In genomic region chr14:26204954-26205479, GRCh38 we compare ENCODE assay signal across 11 cellular contexts.
DNase-seq lines count a peak whose midpoint lies in the region; ATAC-seq, FAIRE-seq and TF ChIP-seq lines count a peak whose summit lies in the region.
"Had no signal": no experiment of that assay in that cellular context is flagged by ENCODE, and none has a peak within 500 bp of the region (broad histone marks: within the 10 kb centered on the region; RNA-seq: fewer than 3 reads in every experiment).

No MANE protein-coding gene starts in this region.

- H3K4me2 ChIP-seq in neural progenitor cell = peak overlapping the region; percentile 79

- no peak for ATAC-seq in GM21786 (IDR thresholded peaks at IDR 0.05; ENCODE audit: unreplicated experiment)
- ATAC-seq: activated CD8-positive, alpha-beta T cell treated with anti-CD3 and anti-CD28 coated beads for 36 hours had no signal

- H3K4me3 ChIP-seq in cardiac muscle cell = peak overlapping the region; percentile 32
- peak overlapping the region; percentile 53 for H3K4me3 ChIP-seq in neural progenitor cell

- peaks cover 3% of the 10 kb centered on the region for H3K36me3 Mint-ChIP-seq in neural progenitor cell
- H3K36me3 Mint-ChIP-seq: CD4-positive, CD25-positive, alpha-beta regulatory T cell had no signal

- H3K4me1 Mint-ChIP-seq in neural progenitor cell = peaks cover 25% of the 10 kb centered on the region
- H3K4me1 Mint-ChIP-seq: CD4-positive, CD25-positive, alpha-beta regulatory T cell; naive B cell had no signal

- H2AFZ ChIP-seq in neural progenitor cell (replicated peaks) = peak overlapping the region; percentile 92

- H3K9me3 ChIP-seq in cardiac muscle cell (ENCODE audit: low read depth) (no peaks in the 10 kb centered on the region), neural progenitor cell (ENCODE audit: low read depth) (no peaks in the 10 kb centered on the region)

- H3K27ac ChIP-seq in cardiac muscle cell = no peak overlapping the region
- H3K27ac ChIP-seq in neural progenitor cell = no peak overlapping the region

- peaks cover 11% of the 10 kb centered on the region for H3F3A ChIP-seq in neural progenitor cell (ENCODE audit: low read depth)

- no peak overlapping the region for H3K9ac ChIP-seq in neural progenitor cell

- H3K27me3 ChIP-seq in cardiac muscle cell (peaks cover 28% of the 10 kb centered on the region), neural progenitor cell (peaks cover 21% of the 10 kb centered on the region)

- H3K4me1 ChIP-seq in cardiac muscle cell (ENCODE audit: low read depth) = no peaks in the 10 kb centered on the region
- H3K4me1 ChIP-seq in neural progenitor cell = peaks cover 6% of the 10 kb centered on the region

- peak overlapping the region; percentile 93 for H3K27ac Mint-ChIP-seq in neural progenitor cell
- H3K27ac Mint-ChIP-seq: activated CD8-positive, alpha-beta T cell treated with anti-CD3 and anti-CD28 coated beads for 36 hours; CD4-positive, CD25-positive, alpha-beta regulatory T cell; naive B cell had no signal

- no peaks in the 10 kb centered on the region for H3K79me2 ChIP-seq in neural progenitor cell (ENCODE audit: low read depth)

- no peak for FAIRE-seq in D721Med (lab: Jason Lieb, UNC)
- no peak for FAIRE-seq in urothelium cell line (lab: Jason Lieb, UNC)

- H3K4me3 Mint-ChIP-seq in neural progenitor cell = peak overlapping the region; percentile 85
- H3K4me3 Mint-ChIP-seq: activated CD8-positive, alpha-beta T cell treated with anti-CD3 and anti-CD28 coated beads for 36 hours; CD4-positive, CD25-positive, alpha-beta regulatory T cell had no signal

- H3K9me3 Mint-ChIP-seq in neural progenitor cell = peaks cover 7% of the 10 kb centered on the region

- DNase-seq in D721Med (ENCODE audit: insufficient read length, low spot score) (peak; percentile 31), UCSD-AML1 (lab: John Stamatoyannopoulos, UW; ENCODE audit: unreplicated experiment) (peak; percentile 4), cardiac muscle cell (ENCODE audit: low read depth in 1 of 2, low spot score in 1 of 2) (peak; percentile 68 to 69), neural progenitor cell (ENCODE audit: low spot score) (peak; percentile 80), DMS114 treated with DMSO at 0.1 percent for 48 hours (lab: John Stamatoyannopoulos, UW; ENCODE audit: unreplicated experiment) (no peak), urothelium cell line (ENCODE audit: low spot score) (no peak), GM10266 (ENCODE audit: extremely low spot score) (no peak)
- DNase-seq: activated CD8-positive, alpha-beta T cell treated with anti-CD3 and anti-CD28 coated beads for 36 hours; CD4-positive, CD25-positive, alpha-beta regulatory T cell; naive B cell had no signal

- TF ChIP-seq CTCF in D721Med (IDR thresholded peaks at IDR 0.05; ENCODE audit: insufficient read depth, missing control alignments) (no peak), cardiac muscle cell (IDR thresholded peaks at IDR 0.05; ENCODE audit: low read depth, low read length) (no peak), neural progenitor cell (IDR thresholded peaks at IDR 0.05) (no peak), GM10266 (IDR thresholded peaks at IDR 0.05; ENCODE audit: control insufficient read depth, insufficient read depth, low read depth, missing control alignments) (no peak)

- no peaks in the 10 kb centered on the region for H3K36me3 ChIP-seq in cardiac muscle cell
- H3K36me3 ChIP-seq in neural progenitor cell = no peaks in the 10 kb centered on the region

- H4K20me1 ChIP-seq in neural progenitor cell (ENCODE audit: low read depth) = no peaks in the 10 kb centered on the region

- peaks cover 2% of the 10 kb centered on the region for H3K27me3 Mint-ChIP-seq in neural progenitor cell (ENCODE audit: insufficient read depth, low read depth)
- H3K27me3 Mint-ChIP-seq: CD4-positive, CD25-positive, alpha-beta regulatory T cell had no signal

Comparison
In these comparisons a context has a peak if more than half of its experiments do, and no peak if none do; other contexts are left out.
1. DNase-seq: peak in D721Med (single experiment), UCSD-AML1 (single experiment), cardiac muscle cell (2 of 2) and neural progenitor cell (single experiment); none in DMS114 treated with DMSO at 0.1 percent for 48 hours (single experiment), urothelium cell line (single experiment) and GM10266 (single experiment).